In genomic region chr22:31488988-31489617, GRCh38 we compare ENCODE assay signal across 8 cellular contexts. TPM values are rescaled to one million over a fixed set of nuclear protein-coding genes. Genes with fewer than 3 reads are reported as not detected.
DNase-seq lines count a peak whose midpoint lies in the region; ATAC-seq and TF ChIP-seq lines count a peak whose summit lies in the region.

No MANE protein-coding gene starts in this region.

- intact Hi-C loops in lower lobe of right lung (cut with DNase I): no loop called here

- H3K9me3 Mint-ChIP-seq in stimulated activated naive B cell treated with anti-CD40 and anti-IgM and Interleukin-4, amounts not matched to agents 10 μg/mL and 1 μg/mL and 100 μg/mL, for 72 hours: no peaks in the 10 kb centered on the region

- TF ChIP-seq CTCF in lower lobe of right lung (IDR thresholded peaks at IDR 0.05): no peak

- DNase-seq in Ammon's horn (ENCODE audit: low spot score) (peak; percentile 16), ecto neural progenitor cell (ENCODE audit: low spot score) (peak; percentile 68), lower lobe of right lung (peak; percentile 60), putamen (ENCODE audit: low spot score) (no peak)
- DNase-seq in stimulated activated naive B cell treated with anti-CD40 and anti-IgM and Interleukin-4, amounts not matched to agents 10 μg/mL and 1 μg/mL and 100 μg/mL, for 72 hours: peak; percentile 17

- peak overlapping the region; percentile 98 for H3K27ac ChIP-seq in lower lobe of right lung

- H3K27me3 Mint-ChIP-seq in stimulated activated naive B cell treated with anti-CD40 and anti-IgM and Interleukin-4, amounts not matched to agents 10 μg/mL and 1 μg/mL and 100 μg/mL, for 72 hours: no peaks in the 10 kb centered on the region

- peaks cover 16 to 51% of the 10 kb centered on the region in 2 donors for H3K4me1 Mint-ChIP-seq in stimulated activated naive B cell treated with anti-CD40 and anti-IgM and Interleukin-4, amounts not matched to agents 10 μg/mL and 1 μg/mL and 100 μg/mL, for 72 hours

- ATAC-seq in GM18909 (IDR thresholded peaks at IDR 0.05; ENCODE audit: poor library complexity, unreplicated experiment) (peak; percentile 23), HG03565 (IDR thresholded peaks at IDR 0.05; ENCODE audit: unreplicated experiment) (peak; percentile 13), lower lobe of right lung (peak; percentile 39 to 50)
- ATAC-seq in activated CD4-positive, CD25-positive, alpha-beta regulatory T cell treated with anti-CD3 and anti-CD28 coated beads, Interleukin-2, amount 50 U/mL, for 24 hours: peak; percentile 7 to 11
- peak; percentile 17 to 27 for ATAC-seq in stimulated activated naive B cell treated with anti-CD40 and anti-IgM and Interleukin-4, amounts not matched to agents 10 μg/mL and 1 μg/mL and 100 μg/mL, for 72 hours (replicated peaks)

- peak overlapping the region; percentile 86 to 92 for H3K4me3 Mint-ChIP-seq in stimulated activated naive B cell treated with anti-CD40 and anti-IgM and Interleukin-4, amounts not matched to agents 10 μg/mL and 1 μg/mL and 100 μg/mL, for 72 hours

- peaks cover 9 to 18% of the 10 kb centered on the region in 2 donors for H3K36me3 Mint-ChIP-seq in stimulated activated naive B cell treated with anti-CD40 and anti-IgM and Interleukin-4, amounts not matched to agents 10 μg/mL and 1 μg/mL and 100 μg/mL, for 72 hours

- H3K27me3 ChIP-seq in lower lobe of right lung (ENCODE audit: low read depth): no peaks in the 10 kb centered on the region

- no peaks in the 10 kb centered on the region for H3K9me3 ChIP-seq in lower lobe of right lung

- H3K27ac Mint-ChIP-seq in stimulated activated naive B cell treated with anti-CD40 and anti-IgM and Interleukin-4, amounts not matched to agents 10 μg/mL and 1 μg/mL and 100 μg/mL, for 72 hours: peak overlapping the region; percentile 90

- H3K4me3 ChIP-seq in lower lobe of right lung: peak overlapping the region; percentile 82

- peaks cover 42% of the 10 kb centered on the region for H3K36me3 ChIP-seq in lower lobe of right lung

- peaks cover 29% of the 10 kb centered on the region for H3K4me1 ChIP-seq in lower lobe of right lung

RNA-seq across cellular contexts. Expression of gene EIF4ENIF1, which starts 0.5 kb away (rescaled TPM):
- 31.5 TPM for total RNA-seq in lower lobe of right lung

RNA-seq across cellular contexts. Expression of gene SFI1, which starts 7.2 kb away (rescaled TPM):
- 37.5 TPM for total RNA-seq in lower lobe of right lung
